ENCODE assay signal across 1 cellular context in the genomic region with DNA sequence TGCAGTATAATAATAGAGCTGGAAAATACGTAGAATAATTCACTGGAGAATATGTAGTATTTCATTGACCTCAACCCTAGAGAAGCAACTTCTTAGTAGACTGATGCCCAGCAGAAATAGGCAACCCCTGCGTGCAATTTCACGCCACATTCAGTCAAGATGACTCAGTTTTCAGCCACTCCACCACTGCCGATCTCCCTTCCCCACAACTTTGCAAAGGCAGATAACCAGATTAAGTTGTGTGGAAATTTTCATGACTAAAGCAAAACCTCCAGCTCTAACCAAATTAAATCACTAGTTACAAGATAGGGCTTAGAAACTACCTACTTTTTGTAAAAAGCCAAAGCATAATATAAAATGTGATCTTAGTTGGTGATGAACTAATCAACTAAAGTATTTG.
TF ChIP-seq lines count a peak whose summit lies in the region.

No MANE protein-coding gene starts in this region.

TF ChIP-seq in GM23338, 12 proteins besides CTCF, POLR2A, EP300 and RAD21 (continued from another document):
- TF ChIP-seq, protein P1, sequence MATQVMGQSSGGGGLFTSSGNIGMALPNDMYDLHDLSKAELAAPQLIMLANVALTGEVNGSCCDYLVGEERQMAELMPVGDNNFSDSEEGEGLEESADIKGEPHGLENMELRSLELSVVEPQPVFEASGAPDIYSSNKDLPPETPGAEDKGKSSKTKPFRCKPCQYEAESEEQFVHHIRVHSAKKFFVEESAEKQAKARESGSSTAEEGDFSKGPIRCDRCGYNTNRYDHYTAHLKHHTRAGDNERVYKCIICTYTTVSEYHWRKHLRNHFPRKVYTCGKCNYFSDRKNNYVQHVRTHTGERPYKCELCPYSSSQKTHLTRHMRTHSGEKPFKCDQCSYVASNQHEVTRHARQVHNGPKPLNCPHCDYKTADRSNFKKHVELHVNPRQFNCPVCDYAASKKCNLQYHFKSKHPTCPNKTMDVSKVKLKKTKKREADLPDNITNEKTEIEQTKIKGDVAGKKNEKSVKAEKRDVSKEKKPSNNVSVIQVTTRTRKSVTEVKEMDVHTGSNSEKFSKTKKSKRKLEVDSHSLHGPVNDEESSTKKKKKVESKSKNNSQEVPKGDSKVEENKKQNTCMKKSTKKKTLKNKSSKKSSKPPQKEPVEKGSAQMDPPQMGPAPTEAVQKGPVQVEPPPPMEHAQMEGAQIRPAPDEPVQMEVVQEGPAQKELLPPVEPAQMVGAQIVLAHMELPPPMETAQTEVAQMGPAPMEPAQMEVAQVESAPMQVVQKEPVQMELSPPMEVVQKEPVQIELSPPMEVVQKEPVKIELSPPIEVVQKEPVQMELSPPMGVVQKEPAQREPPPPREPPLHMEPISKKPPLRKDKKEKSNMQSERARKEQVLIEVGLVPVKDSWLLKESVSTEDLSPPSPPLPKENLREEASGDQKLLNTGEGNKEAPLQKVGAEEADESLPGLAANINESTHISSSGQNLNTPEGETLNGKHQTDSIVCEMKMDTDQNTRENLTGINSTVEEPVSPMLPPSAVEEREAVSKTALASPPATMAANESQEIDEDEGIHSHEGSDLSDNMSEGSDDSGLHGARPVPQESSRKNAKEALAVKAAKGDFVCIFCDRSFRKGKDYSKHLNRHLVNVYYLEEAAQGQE (IDR thresholded peaks at IDR 0.05; ENCODE audit: unreplicated experiment) = no peak
- TF ChIP-seq STAT1 (IDR thresholded peaks at IDR 0.05; ENCODE audit: unreplicated experiment) (no peak), CREB1 (CRISPR knock-in tag; IDR thresholded peaks at IDR 0.05; ENCODE audit: low read depth) (no peak), JUNB (IDR thresholded peaks at IDR 0.05; ENCODE audit: unreplicated experiment) (no peak), EZH2phosphoT487 (IDR thresholded peaks at IDR 0.05; ENCODE audit: unreplicated experiment) (no peak), POLR2AphosphoS5 (IDR thresholded peaks at IDR 0.05; ENCODE audit: low read depth) (no peak), ZNF114 (CRISPR knock-in tag; IDR thresholded peaks at IDR 0.05) (no peak), ZNF331 (CRISPR knock-in tag; IDR thresholded peaks at IDR 0.05; ENCODE audit: low read depth) (no peak), EZH2 (IDR thresholded peaks at IDR 0.05; ENCODE audit: low read depth, unreplicated experiment) (no peak)
TF ChIP-seq in GM23338: peak in this region for 0.
